Comparison of ENCODE assay signal across 8 cellular contexts in genomic region chr9:99807276-99807852, GRCh38. TPM values are rescaled to one million over a fixed set of nuclear protein-coding genes. Genes with fewer than 3 reads are reported as not detected.
DNase-seq lines count a peak whose midpoint lies in the region; ATAC-seq, FAIRE-seq and TF ChIP-seq lines count a peak whose summit lies in the region.

No MANE protein-coding gene starts in this region.

- H3K27me3 Mint-ChIP-seq in CD8-positive, alpha-beta T cell (ENCODE audit: low read depth) = peaks cover 4% of the 10 kb centered on the region

- intact Hi-C loops in CD8-positive, alpha-beta T cell (cut with DNase I, micrococcal nuclease) = loop anchor here (1.0 to 10.0 kb wide), 12 partner anchors 12 to 790 kb away; partner anchors contain the start of gene STX17 (in 1 of the 2)
- intact Hi-C loops in GM12878 (cut with micrococcal nuclease; ENCODE audit: unreplicated experiment) = loop anchor here (2.0 to 5.0 kb wide), 2 partner anchors 203 to 540 kb away; no protein-coding TSS in a partner anchor

- H3F3A ChIP-seq in MM.1S (ENCODE audit: insufficient read depth, low read length) (no peaks in the 10 kb centered on the region), SU-DHL-6 (ENCODE audit: insufficient read depth) (peaks cover 3% of the 10 kb centered on the region; the same call in 1 of the 2 replicates)

- CTCF ChIA-PET in CD8-positive, alpha-beta T cell (lab: Charles Lee) = no interaction called here
- CTCF ChIA-PET in GM12878 (lab: Yijun Ruan, JAX) = no interaction called here

- H3K27me3 ChIP-seq in CD8-positive, alpha-beta T cell (ENCODE audit: insufficient read depth, low read length) = no peaks in the 10 kb centered on the region
- H3K27me3 ChIP-seq in MM.1S (replicated peaks; ENCODE audit: insufficient read depth, low read length) (no peaks in the 10 kb centered on the region), SU-DHL-6 (ENCODE audit: low read length) (no peaks in the 10 kb centered on the region), GM12878 (replicated peaks in 1 of 2; ENCODE audit: control insufficient read depth in 2 of 2, insufficient read depth in 2 of 2, low read length in 1 of 2) (no peaks in the 10 kb centered on the region)

- peak; percentile 90 for TF ChIP-seq CTCF in CD8-positive, alpha-beta T cell (IDR thresholded peaks at IDR 0.05)
- TF ChIP-seq CTCF in GM20000 (IDR thresholded peaks at IDR 0.05; ENCODE audit: extremely low read depth, missing control alignments) = peak; percentile 74
- peak; percentile 83 for TF ChIP-seq CTCF in MM.1S (IDR thresholded peaks at IDR 0.05; ENCODE audit: low read length)
- TF ChIP-seq CTCF in SU-DHL-6 (IDR thresholded peaks at IDR 0.05; ENCODE audit: insufficient read depth, low read length, poor library complexity, severe bottlenecking) = peak; percentile 72
- peak; percentile 73 to 81 (median 75) for TF ChIP-seq CTCF in GM12878 (IDR thresholded peaks at IDR 0.05 in 2 of 3, conservative IDR thresholded peaks at IDR 0.05 in 1 of 3; ENCODE audit: control insufficient read depth in 2 of 3, extremely low read depth in 1 of 3, insufficient read depth in 1 of 3, low read depth in 3 of 3, low read length in 3 of 3)

- H3K4me1 Mint-ChIP-seq in CD8-positive, alpha-beta T cell (ENCODE audit: low read depth) = peaks cover 13% of the 10 kb centered on the region

- RAD21 ChIA-PET in GM12878 (lab: Charles Lee; ENCODE audit: unreplicated experiment) = no interaction called here

- peak; percentile 89 for TF ChIP-seq RAD21 in GM12878 (IDR thresholded peaks at IDR 0.05; ENCODE audit: insufficient read depth, low read depth, low read length)

- H3K4me3 Mint-ChIP-seq in CD8-positive, alpha-beta T cell = no peak overlapping the region

- no peak overlapping the region for H3K27ac Mint-ChIP-seq in CD8-positive, alpha-beta T cell

- TF ChIP-seq POLR2A in GM12878 (IDR thresholded peaks at IDR 0.05; ENCODE audit: low read depth, low read length) = no peak

- ATAC-seq in CD8-positive, alpha-beta T cell = peak; percentile 84
- ATAC-seq in GM12878 (peak; percentile 87), HG02623 (IDR thresholded peaks at IDR 0.05; ENCODE audit: unreplicated experiment) (no peak)

- no peak overlapping the region for H3K4me3 ChIP-seq in CD8-positive, alpha-beta T cell (ENCODE audit: low read depth, low read length)
- H3K4me3 ChIP-seq in MM.1S (ENCODE audit: low read length) = no peak overlapping the region
- no peak overlapping the region for H3K4me3 ChIP-seq in SU-DHL-6 (ENCODE audit: insufficient read depth, low read length, poor library complexity, severe bottlenecking)
- no peak overlapping the region for H3K4me3 ChIP-seq in GM12878

- no peaks in the 10 kb centered on the region for H3K9me3 Mint-ChIP-seq in CD8-positive, alpha-beta T cell

- H3K79me2 ChIP-seq in MM.1S (ENCODE audit: low read length) (no peaks in the 10 kb centered on the region), SU-DHL-6 (ENCODE audit: insufficient read depth, low read length) (no peaks in the 10 kb centered on the region), GM12878 (ENCODE audit: control insufficient read depth, insufficient read depth, low read length) (no peaks in the 10 kb centered on the region)

- no peaks in the 10 kb centered on the region for H3K36me3 ChIP-seq in CD8-positive, alpha-beta T cell (ENCODE audit: insufficient read depth, low read length)
- no peaks in the 10 kb centered on the region for H3K36me3 ChIP-seq in MM.1S (replicated peaks; ENCODE audit: insufficient read depth, low read length)
- H3K36me3 ChIP-seq in SU-DHL-6 (ENCODE audit: low read length) = no peaks in the 10 kb centered on the region
- H3K36me3 ChIP-seq in GM12878 (ENCODE audit: control insufficient read depth in 2 of 2, insufficient read depth in 2 of 2, low read length in 1 of 2) = no peaks in the 10 kb centered on the region

- SMC1A ChIA-PET in GM12878 (lab: Charles Lee; ENCODE audit: uncharacterized antibody, unreplicated experiment) = no interaction called here

- H3K4me1 ChIP-seq in CD8-positive, alpha-beta T cell (ENCODE audit: insufficient read depth, low read length) = no peaks in the 10 kb centered on the region
- no peaks in the 10 kb centered on the region for H3K4me1 ChIP-seq in MM.1S (ENCODE audit: low read length)
- peaks cover 6% of the 10 kb centered on the region for H3K4me1 ChIP-seq in GM12878 (ENCODE audit: control insufficient read depth, insufficient read depth, low read length)

- in situ Hi-C loops in GM12878 (cut with MboI) = loop anchor here (5.0 to 25.0 kb wide), 4 partner anchors 205 to 625 kb away; no protein-coding TSS in a partner anchor

- H3K27ac ChIP-seq in CD8-positive, alpha-beta T cell (ENCODE audit: low read depth, low read length) = no peak overlapping the region
- H3K27ac ChIP-seq in MM.1S (ENCODE audit: low read length) (no peak overlapping the region), SU-DHL-6 (ENCODE audit: low read depth, low read length) (no peak overlapping the region), GM12878 (ENCODE audit: control insufficient read depth, insufficient read depth) (no peak overlapping the region)

- no peak overlapping the region for H3K9ac ChIP-seq in MM.1S (ENCODE audit: low read length)
- no peak overlapping the region for H3K9ac ChIP-seq in SU-DHL-6 (ENCODE audit: low read length)
- no peak overlapping the region for H3K9ac ChIP-seq in GM12878 (ENCODE audit: control insufficient read depth, insufficient read depth, low read length)

- H3K9me3 ChIP-seq in CD8-positive, alpha-beta T cell (ENCODE audit: low read length) = no peaks in the 10 kb centered on the region
- H3K9me3 ChIP-seq in MM.1S (replicated peaks; ENCODE audit: insufficient read depth, low read length) = no peaks in the 10 kb centered on the region
- no peaks in the 10 kb centered on the region for H3K9me3 ChIP-seq in SU-DHL-6 (ENCODE audit: insufficient read depth, low read length)
- H3K9me3 ChIP-seq in GM12878 (replicated peaks; ENCODE audit: control insufficient read depth, insufficient read depth, low read length) = no peaks in the 10 kb centered on the region

- BruUV-seq in GM12878 (replicated peaks; lab: Mats Ljungman, UMichigan) = no TSS peak

- WGBS in GM12878 (ENCODE audit: insufficient coverage, insufficient replicate concordance, low lambda C conversion rate, missing lambda C conversion rate) = 39% methylated on average over 4 of the region's 4 CpGs

- FAIRE-seq in GM12878 (lab: Jason Lieb, UNC) = peak; percentile 94

- H4K20me1 ChIP-seq in MM.1S (ENCODE audit: insufficient read depth, low read length) (no peaks in the 10 kb centered on the region), SU-DHL-6 (ENCODE audit: low read depth, low read length) (no peaks in the 10 kb centered on the region), GM12878 (ENCODE audit: control insufficient read depth, insufficient read depth) (no peaks in the 10 kb centered on the region)

- H2AFZ ChIP-seq in MM.1S (ENCODE audit: low read length) (no peak overlapping the region), SU-DHL-6 (ENCODE audit: low read depth, low read length, severe bottlenecking) (no peak overlapping the region), GM12878 (ENCODE audit: control insufficient read depth, low read depth, low read length) (no peak overlapping the region)

- H3K9me2 ChIP-seq in MM.1S (replicated peaks; ENCODE audit: insufficient read depth, low read length) (no peaks in the 10 kb centered on the region), SU-DHL-6 (replicated peaks; ENCODE audit: insufficient read depth, low read length) (no peaks in the 10 kb centered on the region)

- TF ChIP-seq EP300 in GM12878 (IDR thresholded peaks at IDR 0.05; ENCODE audit: borderline replicate concordance in 1 of 2, control insufficient read depth in 1 of 2, low read depth in 2 of 2, low read length in 2 of 2) = no peak

- POLR2A ChIA-PET in CD8-positive, alpha-beta T cell (lab: Charles Lee) = no interaction called here
- POLR2A ChIA-PET in GM12878 (lab: Charles Lee) = no interaction called here

- no peak overlapping the region for H3K4me2 ChIP-seq in MM.1S (ENCODE audit: low read depth, low read length)
- H3K4me2 ChIP-seq in SU-DHL-6 (ENCODE audit: low read depth, low read length, poor library complexity, severe bottlenecking) = no peak overlapping the region
- no peak overlapping the region for H3K4me2 ChIP-seq in GM12878 (ENCODE audit: control insufficient read depth, insufficient read depth)

- DNase-seq in CD8-positive, alpha-beta T cell = peak in 6 of 7 experiments; percentile 51 to 78 (median 70)
- DNase-seq in GM20000 (ENCODE audit: low spot score) (peak; percentile 73), MM.1S (peak; percentile 53), GM12878 (ENCODE audit: low read depth, low spot score) (no peak), inferior parietal cortex (ENCODE audit: extremely low spot score) (peak; percentile 82)
- peak; percentile 61 for DNase-seq in stimulated activated CD4-positive, alpha-beta T cell treated with anti-CD3 and anti-CD28 coated beads, Interleukin-1b, Interleukin-23, amount 100 ng/mL, for 48 hours

- no peaks in the 10 kb centered on the region for H3K36me3 Mint-ChIP-seq in CD8-positive, alpha-beta T cell

TF ChIP-seq in GM12878, 131 proteins besides CTCF, POLR2A, EP300 and RAD21 (continues in another document):
- TF ChIP-seq SRF (IDR thresholded peaks at IDR 0.05; ENCODE audit: low read depth in 2 of 2, low read length in 2 of 2) (no peak), RUNX3 (IDR thresholded peaks at IDR 0.05; ENCODE audit: low read length) (peak; percentile 34; the same call in 1 of the 2 replicates)

RNA-seq across cellular contexts. Expression of gene NR4A3, which starts 14.3 kb away (rescaled TPM):
- total RNA-seq in CD8-positive, alpha-beta T cell = 100 to 1,000 TPM; 122 to 129 TPM
- 6.2 and 7.1 TPM in 2 replicates for total RNA-seq in GM12878 (2013; cell fraction: nucleolus; rRNA removed)
- 0.54 and 0.79 TPM in 2 replicates for total RNA-seq in GM12878 (2014; rRNA removed)
- total RNA-seq in GM12878 (2014; rRNA removed; fragmentation: Illumina TruSeq; extraction: Trizol) = 0.40 and 0.51 TPM in 2 replicates
- total RNA-seq in GM12878 (2021) = 2.1 and 2.6 TPM in 2 replicates
- polyA plus RNA-seq in GM12878 (2011; ENCODE audit: low read depth) = 0.46 TPM
- 0.64 and 0.79 TPM in 2 replicates for polyA plus RNA-seq in GM12878 (2011; rRNA removed)
- polyA plus RNA-seq in GM12878 (2011; cell fraction: cytosol; rRNA removed) = 0.33 and 0.58 TPM in 2 replicates
- polyA plus RNA-seq in GM12878 (2011; cell fraction: nucleus; rRNA removed) = 1.4 and 1.7 TPM in 2 replicates
- polyA plus RNA-seq in GM12878 (2012) = 0.88 and 1.8 TPM in 2 replicates
- polyA plus RNA-seq in GM12878 (2014; fragmentation: Illumina TruSeq; extraction: Trizol) = 1.1 and 1.6 TPM in 2 replicates
- polyA plus RNA-seq in GM12878 (2014; fragmentation: Nextera tagmentation; extraction: Ambion mirVana) = under 1 TPM; 0.10 to 0.31 TPM
- 0.81 and 0.83 TPM in 2 replicates for polyA plus RNA-seq in GM12878 (2014; rRNA removed)
- under 1 TPM in 1 of 2 experiments, not detected in 1; 0.04 TPM for polyA plus RNA-seq in GM12878 (2016; fragmentation: Nextera tagmentation; extraction: Ambion mirVana)
- 0.73 and 0.88 TPM in 2 replicates for polyA minus RNA-seq in GM12878 (2011; rRNA and poly(A)+ RNA removed)
- 0.73 and 1.1 TPM in 2 replicates for polyA minus RNA-seq in GM12878 (2011; cell fraction: cytosol; rRNA and poly(A)+ RNA removed)
- polyA minus RNA-seq in GM12878 (2011; cell fraction: nucleus; rRNA and poly(A)+ RNA removed) = 1.8 and 2.9 TPM in 2 replicates

Comparison
In these comparisons a context has a peak if more than half of its experiments do, and no peak if none do; other contexts are left out.
1. RNA of gene NR4A3, which starts 14.3 kb away (total RNA-seq): 122 to 129 TPM in CD8-positive, alpha-beta T cell; 0.40 to 7.1 TPM in GM12878; every median in the first group is over 10 times any median in the second.
2. Peak in every context shown above with its lines, with median percentiles within 50 percentile points of each other: CTCF ChIP-seq.